In genomic region chr13:67224148-67224846, GRCh38 we compare ENCODE assay signal across 8 cellular contexts. TPM values are rescaled to one million over a fixed set of nuclear protein-coding genes. Genes with fewer than 3 reads are reported as not detected.
DNase-seq lines count a peak whose midpoint lies in the region; ATAC-seq and TF ChIP-seq lines count a peak whose summit lies in the region.

No MANE protein-coding gene starts in this region.

- H3K79me2 ChIP-seq in Loucy (ENCODE audit: insufficient read depth, low read length), result no peaks in the 10 kb centered on the region

- peaks cover 34% of the 10 kb centered on the region for H3K4me1 ChIP-seq in Loucy (ENCODE audit: insufficient read depth, low read length, poor library complexity, severe bottlenecking)

- H3K9me3 ChIP-seq in Loucy (ENCODE audit: insufficient read depth, low read depth, low read length), result no peaks in the 10 kb centered on the region

- peak overlapping the region; percentile 33 for H3K9ac ChIP-seq in Loucy (ENCODE audit: low read depth, low read length, poor library complexity, severe bottlenecking)

- peak overlapping the region; percentile 72 for H3K4me2 ChIP-seq in Loucy (ENCODE audit: low read depth, low read length, poor library complexity, severe bottlenecking)

- no peak overlapping the region for H2AFZ ChIP-seq in Loucy (ENCODE audit: low read length)

- H3F3A ChIP-seq in Loucy (ENCODE audit: low read depth), result no peaks in the 10 kb centered on the region

- peak; percentile 83 for TF ChIP-seq CTCF in Loucy (conservative IDR thresholded peaks at IDR 0.05; ENCODE audit: low read length)
- TF ChIP-seq CTCF in RWPE1 (conservative IDR thresholded peaks at IDR 0.05; ENCODE audit: low read depth), result peak; percentile 80

- peak overlapping the region; percentile 52 for H3K4me3 ChIP-seq in Loucy (ENCODE audit: low read length, poor library complexity, severe bottlenecking)

- DNase-seq in DMS114 treated with DMSO at 0.1 percent for 48 hours (lab: John Stamatoyannopoulos, UW; ENCODE audit: unreplicated experiment) (peak; percentile 38), RWPE1 (ENCODE audit: low spot score) (peak; percentile 62), amygdala (lab: John Stamatoyannopoulos, UW) (peak in 55 of 56 donors; percentile 10 to 89 (median 66)), left ventricle myocardium superior (peak; percentile 86), renal cortical epithelial cell (ENCODE audit: low read depth) (peak; percentile 74), GM19238 (ENCODE audit: insufficient read length, low spot score) (no peak)

- ATAC-seq in GM21619 (IDR thresholded peaks at IDR 0.05; ENCODE audit: unreplicated experiment) (peak; percentile 65), left ventricle myocardium superior (peak; percentile 88)

- no peaks in the 10 kb centered on the region for H3K36me3 ChIP-seq in Loucy (ENCODE audit: insufficient read depth, low read length)

- CTCF ChIA-PET in RWPE1 (lab: Yijun Ruan, JAX), result interaction anchor here (0.6 to 1.3 kb wide), 7 partner anchors 9 to 1567 kb away, joined by 3 to 7 read pairs (median 4); no protein-coding TSS in a partner anchor

- no peak overlapping the region for H3K27ac ChIP-seq in RWPE1

- POLR2A ChIA-PET in RWPE1 (lab: Yijun Ruan, JAX; ENCODE audit: low non-redundant PET), result no interaction called here

- H4K20me1 ChIP-seq in Loucy (ENCODE audit: insufficient read depth, low read length, poor library complexity, severe bottlenecking), result no peaks in the 10 kb centered on the region

- intact Hi-C loops in left ventricle myocardium superior (cut with micrococcal nuclease), result loop anchor here (5.0 to 10.0 kb wide), 2 partner anchors 147 to 1279 kb away; no protein-coding TSS in a partner anchor

- H3K9me2 ChIP-seq in Loucy (replicated peaks; ENCODE audit: low read depth, low read length), result no peaks in the 10 kb centered on the region

- no peaks in the 10 kb centered on the region for H3K27me3 ChIP-seq in Loucy (ENCODE audit: insufficient read depth, low read length, poor library complexity, severe bottlenecking)

RNA-seq across cellular contexts. Expression of gene PCDH9, which starts 5.8 kb away (rescaled TPM):
- total RNA-seq in left ventricle myocardium superior (12.9 TPM), renal cortical epithelial cell (0.52 and 4.6 TPM in 2 replicates)
